Comparison of ENCODE assay signal across 13 cellular contexts in genomic region chr5:51378415-51378777, GRCh38. TPM values are rescaled to one million over a fixed set of nuclear protein-coding genes. Genes with fewer than 3 reads are reported as not detected.
DNase-seq lines count a peak whose midpoint lies in the region; ATAC-seq and TF ChIP-seq lines count a peak whose summit lies in the region.
"Had no signal": no experiment of that assay in that cellular context is flagged by ENCODE, and none has a peak within 500 bp of the region (broad histone marks: within the 10 kb centered on the region; RNA-seq: fewer than 3 reads in every experiment).

No MANE protein-coding gene starts in this region.

- 1% methylated on average over 12 of the region's 12 CpGs for WGBS in SK-N-SH (ENCODE audit: low lambda C conversion rate)
- 19 to 44% (median 37%) methylated on average over 12 of the region's 12 CpGs for WGBS in stomach, 5 donors
- WGBS in upper lobe of left lung, 2 donors, result 5 to 12% methylated on average over 6 to 12 of the region's 12 CpGs

- DNase-seq in SK-N-SH, result peak; percentile 58
- no peak for DNase-seq in stomach
- no peak for DNase-seq in upper lobe of left lung
- no peak for DNase-seq in OCI-M2 (lab: John Stamatoyannopoulos, UW; ENCODE audit: unreplicated experiment)
- DNase-seq in NCI-H345 (lab: John Stamatoyannopoulos, UW), result no peak
- DNase-seq: activated CD8-positive, alpha-beta memory T cell treated with anti-CD3 and anti-CD28 coated beads, Interleukin-2, amount 50 U/mL, for 4 hours; left lung; small intestine had no signal

- ATAC-seq in upper lobe of left lung (ENCODE audit: low FRiP score in 2 of 2) (no peak), GM21515 (IDR thresholded peaks at IDR 0.05; ENCODE audit: unreplicated experiment) (no peak)
- ATAC-seq: left lung had no signal

- H3K27ac ChIP-seq in HUES6 (ENCODE audit: low read depth, low read length), result no peak overlapping the region
- peak overlapping the region; percentile 76 to 100 for H3K27ac ChIP-seq in SK-N-SH (ENCODE audit: low read depth in 2 of 2, low read length in 1 of 2)
- H3K27ac ChIP-seq in stomach, result peak overlapping the region; percentile 55 to 97 (median 91)
- no peak overlapping the region for H3K27ac ChIP-seq in upper lobe of left lung
- H3K27ac ChIP-seq: ascending aorta, left lung had no signal

- peak overlapping the region; percentile 82 for H2AFZ ChIP-seq in SK-N-SH (ENCODE audit: low read depth)

- H3F3A ChIP-seq in SK-N-SH (replicated peaks; ENCODE audit: insufficient read depth), result no peaks in the 10 kb centered on the region

- CTCF ChIA-PET in SK-N-SH (lab: Yijun Ruan, JAX), result interaction anchor here (0.6 to 14.4 kb wide), 13 partner anchors 9 to 978 kb away, joined by 3 to 303 read pairs (median 4); no protein-coding TSS in a partner anchor

- H3K4me3 ChIP-seq in HUES6 (ENCODE audit: low read depth, low read length), result peak overlapping the region; percentile 60
- peak overlapping the region; percentile 83 to 86 for H3K4me3 ChIP-seq in SK-N-SH (ENCODE audit: low read depth in 2 of 2, low read length in 1 of 2)
- H3K4me3 ChIP-seq in iPS-18c (ENCODE audit: insufficient read depth, low read depth, low read length), result peak overlapping the region; percentile 31
- peak overlapping the region; percentile 29 to 81 (median 44) for H3K4me3 ChIP-seq in stomach
- no peak overlapping the region for H3K4me3 ChIP-seq in upper lobe of left lung
- H3K4me3 ChIP-seq: left lung had no signal

- TF ChIP-seq POLR2A in stomach (IDR thresholded peaks at IDR 0.05) (no peak), upper lobe of left lung (IDR thresholded peaks at IDR 0.05) (no peak)

- intact Hi-C loops in stomach (cut with DNase I; ENCODE audit: low total_unique reads), result no loop called here

- H3K4me1 ChIP-seq in HUES6 (ENCODE audit: control insufficient read depth, insufficient read depth, low read length) (peaks cover 58% of the 10 kb centered on the region), SK-N-SH (ENCODE audit: control insufficient read depth in 1 of 2, insufficient read depth in 2 of 2, low read depth in 1 of 2, low read length in 1 of 2) (peaks cover 10 to 27% of the 10 kb centered on the region in 2 experiments; a peak in 3 of 4 replicates), stomach (peaks cover 4 to 48% (median 30%) of the 10 kb centered on the region in 4 donors), upper lobe of left lung (peaks cover 8 to 25% (median 19%) of the 10 kb centered on the region in 4 donors)

- H3K9me3 ChIP-seq in HUES6 (ENCODE audit: control insufficient read depth, insufficient read depth, low read depth, low read length) (no peaks in the 10 kb centered on the region), SK-N-SH (no peaks in the 10 kb centered on the region), iPS-18c (ENCODE audit: control insufficient read depth, insufficient read depth, low read length) (no peaks in the 10 kb centered on the region), stomach (no peaks in the 10 kb centered on the region), upper lobe of left lung (no peaks in the 10 kb centered on the region)
- H3K9me3 ChIP-seq: ascending aorta, left lung had no signal

- peaks cover 39% of the 10 kb centered on the region for H3K79me2 ChIP-seq in SK-N-SH (ENCODE audit: insufficient read depth)

- no peak for TF ChIP-seq RAD21 in SK-N-SH (IDR thresholded peaks at IDR 0.05; ENCODE audit: low read length)

- TF ChIP-seq EP300 in SK-N-SH (IDR thresholded peaks at IDR 0.05; ENCODE audit: borderline replicate concordance in 1 of 2, low read depth in 1 of 2, low read length in 1 of 2), result no peak
- TF ChIP-seq EP300 in stomach (IDR thresholded peaks at IDR 0.05), result no peak
- TF ChIP-seq EP300 in upper lobe of left lung (IDR thresholded peaks at IDR 0.05), result no peak

- no peaks in the 10 kb centered on the region for H3K36me3 ChIP-seq in HUES6 (ENCODE audit: control insufficient read depth, insufficient read depth, low read length)
- H3K36me3 ChIP-seq in SK-N-SH (replicated peaks in 1 of 2; ENCODE audit: control insufficient read depth in 1 of 2, insufficient read depth in 2 of 2, low read length in 1 of 2), result peaks cover 0 to 16% of the 10 kb centered on the region in 2 experiments
- H3K36me3 ChIP-seq in stomach, result no peaks in the 10 kb centered on the region
- H3K36me3 ChIP-seq in upper lobe of left lung, result no peaks in the 10 kb centered on the region
- H3K36me3 ChIP-seq: ascending aorta, left lung had no signal

- peak overlapping the region; percentile 85 for H3K4me2 ChIP-seq in SK-N-SH

- H3K9ac ChIP-seq in HUES6 (ENCODE audit: low read length) (peak overlapping the region; percentile 23), SK-N-SH (peak overlapping the region; percentile 51; the same call in 1 of the 2 replicates)

- TF ChIP-seq CTCF in SK-N-SH (IDR thresholded peaks at IDR 0.05) (no peak), stomach (IDR thresholded peaks at IDR 0.05) (no peak), upper lobe of left lung (IDR thresholded peaks at IDR 0.05) (no peak)

- H3K27me3 ChIP-seq in HUES6 (ENCODE audit: control insufficient read depth, insufficient read depth, low read length) (peaks cover 98% of the 10 kb centered on the region), SK-N-SH (ENCODE audit: insufficient read depth) (no peaks in the 10 kb centered on the region), stomach (peaks cover 0 to 46% (median 12%) of the 10 kb centered on the region in 3 donors), upper lobe of left lung (peaks cover 0 to 39% (median 17%) of the 10 kb centered on the region in 4 donors)

- no peaks in the 10 kb centered on the region for H3K9me2 ChIP-seq in SK-N-SH

- POLR2A ChIA-PET in SK-N-SH (lab: Yijun Ruan, JAX), result interaction anchor here (0.7 to 15.0 kb wide), 13 partner anchors 10 to 1186 kb away, joined by 3 to 437 read pairs (median 5); no protein-coding TSS in a partner anchor

- H4K20me1 ChIP-seq in SK-N-SH (ENCODE audit: insufficient read depth), result no peaks in the 10 kb centered on the region

TF ChIP-seq in SK-N-SH, 30 proteins besides CTCF, POLR2A, EP300 and RAD21 (continues in another document):
- TF ChIP-seq GABPA (IDR thresholded peaks at IDR 0.05; ENCODE audit: low read depth) (peak; percentile 30; the same call in 1 of the 2 replicates), USF2 (IDR thresholded peaks at IDR 0.05; ENCODE audit: borderline replicate concordance, low read depth, low read length) (no peak), RCOR1 (IDR thresholded peaks at IDR 0.05; ENCODE audit: low read length) (no peak), TEAD4 (IDR thresholded peaks at IDR 0.05; ENCODE audit: borderline replicate concordance, insufficient read depth) (no peak; the same call in 1 of the 2 replicates), REST (IDR thresholded peaks at IDR 0.05; ENCODE audit: low read depth, low read length) (no peak), MXI1 (IDR thresholded peaks at IDR 0.05; ENCODE audit: low read depth, low read length) (no peak), FOXJ3 (CRISPR knock-in tag; IDR thresholded peaks at IDR 0.05) (no peak), PBX3 (IDR thresholded peaks at IDR 0.05) (peak; percentile 15; the same call in 1 of the 2 replicates), JUND (IDR thresholded peaks at IDR 0.05) (no peak), TCF12 (IDR thresholded peaks at IDR 0.05) (no peak; the same call in 1 of the 2 replicates), NRF1 (IDR thresholded peaks at IDR 0.05; ENCODE audit: low read depth, low read length) (no peak), TAF1 (IDR thresholded peaks at IDR 0.05; ENCODE audit: borderline replicate concordance, low read depth, low read length) (no peak)

RNA-seq across cellular contexts. Expression of gene ISL1, which starts 4.9 kb away (rescaled TPM):
- 15.2 and 15.5 TPM in 2 replicates for polyA plus RNA-seq in SK-N-SH (2012; rRNA removed)
- polyA plus RNA-seq in SK-N-SH (2012; cell fraction: cytosol; rRNA removed), result 14.6 and 20.2 TPM in 2 replicates
- polyA plus RNA-seq in SK-N-SH (2012; cell fraction: nucleus; rRNA removed), result 22.3 and 38.7 TPM in 2 replicates
- 10 to 100 TPM in 2 of 5 donors, 1 to 10 TPM in 2, not detected in 1; 1.8 to 20.7 (median 11.4) TPM for total RNA-seq in stomach
- polyA plus RNA-seq in stomach, result 1 to 10 TPM; 6.9 to 7.9 (median 7.9) TPM
- total RNA-seq in upper lobe of left lung, result not detected
- total RNA-seq: ascending aorta, fibroblast of lung, left lung had no signal

Comparison
In these comparisons a context has a peak if more than half of its experiments do, and no peak if none do; other contexts are left out.
1. H3K27ac ChIP-seq: peak in SK-N-SH (2 of 2) and stomach (5 of 5); none in HUES6 (single experiment) and upper lobe of left lung (0 of 4).
2. H3K4me3 ChIP-seq: peak in HUES6 (single experiment), SK-N-SH (2 of 2), iPS-18c (single experiment) and stomach (4 of 4); none in upper lobe of left lung (0 of 4).